In genomic region chr6:138891255-138891986, GRCh38 we compare ENCODE assay signal across 33 cellular contexts.
A peak's percentile ranks its signal among the peaks of the same experiment; 100 is the strongest.
DNase-seq lines count a peak whose midpoint lies in the region; ATAC-seq and TF ChIP-seq lines count a peak whose summit lies in the region.
"Had no signal": no experiment of that assay in that cellular context is flagged by ENCODE, and none has a peak within 500 bp of the region (broad histone marks: within the 10 kb centered on the region; RNA-seq: fewer than 3 reads in every experiment).

No MANE protein-coding gene starts in this region.

- H3K9ac ChIP-seq in HUES48 (ENCODE audit: low read depth, low read length) = no peak overlapping the region
- no peak overlapping the region for H3K9ac ChIP-seq in iPS-18a (ENCODE audit: low read length)

- H3K9me3 Mint-ChIP-seq in activated T-helper 17 cell treated with anti-CD3 and anti-CD28 coated beads, Interleukin-2, amount 50 U/mL, for 72 hours = peaks cover 5% of the 10 kb centered on the region
- no peaks in the 10 kb centered on the region for H3K9me3 Mint-ChIP-seq in type B pancreatic cell
- H3K9me3 Mint-ChIP-seq: CD4-positive, alpha-beta T cell had no signal

- H3K4me3 ChIP-seq in HUES48 (ENCODE audit: low read depth, low read length) = no peak overlapping the region
- no peak overlapping the region for H3K4me3 ChIP-seq in iPS-18a (ENCODE audit: low read length)
- H3K4me3 ChIP-seq: A549, dorsolateral prefrontal cortex, HAP-1, heart right ventricle, ovary, right atrium auricular region, spleen, testis, vagina had no signal

- no peak overlapping the region for H3K4me3 Mint-ChIP-seq in activated T-helper 17 cell treated with anti-CD3 and anti-CD28 coated beads, Interleukin-2, amount 50 U/mL, for 72 hours
- no peak overlapping the region for H3K4me3 Mint-ChIP-seq in type B pancreatic cell
- H3K4me3 Mint-ChIP-seq: activated naive CD8-positive, alpha-beta T cell; CD4-positive, alpha-beta T cell had no signal

- H3K27ac Mint-ChIP-seq in activated T-helper 17 cell treated with anti-CD3 and anti-CD28 coated beads, Interleukin-2, amount 50 U/mL, for 72 hours = peak overlapping the region; percentile 51
- H3K27ac Mint-ChIP-seq in type B pancreatic cell = no peak overlapping the region
- H3K27ac Mint-ChIP-seq: activated naive CD8-positive, alpha-beta T cell; CD4-positive, alpha-beta T cell had no signal

- H3K36me3 ChIP-seq in HUES48 (ENCODE audit: control insufficient read depth, insufficient read depth, low read length) (no peaks in the 10 kb centered on the region), iPS-18a (ENCODE audit: control insufficient read depth, low read depth, low read length) (no peaks in the 10 kb centered on the region)
- H3K36me3 ChIP-seq: HAP-1, heart right ventricle, ovary, right atrium auricular region, vagina had no signal

- H3K9me3 ChIP-seq in HUES48 (ENCODE audit: control insufficient read depth, insufficient read depth, low read length) (no peaks in the 10 kb centered on the region), iPS-18a (ENCODE audit: control insufficient read depth, low read depth, low read length) (no peaks in the 10 kb centered on the region)
- H3K9me3 ChIP-seq: A549, HAP-1, ovary, right atrium auricular region, testis, vagina had no signal

- H3K4me1 Mint-ChIP-seq in activated T-helper 17 cell treated with anti-CD3 and anti-CD28 coated beads, Interleukin-2, amount 50 U/mL, for 72 hours = peaks cover 9% of the 10 kb centered on the region
- H3K4me1 Mint-ChIP-seq in type B pancreatic cell (ENCODE audit: unreplicated experiment) = no peaks in the 10 kb centered on the region

- DNase-seq in ELF-1 (ENCODE audit: low read depth, low spot score) (peak; percentile 24), MV-4-11 (lab: John Stamatoyannopoulos, UW) (no peak), hypothalamus (lab: John Stamatoyannopoulos, UW) (no peak), type B pancreatic cell (ENCODE audit: extremely low spot score, unreplicated experiment) (no peak)
- DNase-seq in stimulated activated naive CD4-positive, alpha-beta T cell treated with Interleukin-2 at 50 U/mL for 16 hours (lab: John Stamatoyannopoulos, UW) = no peak
- DNase-seq: activated CD4-positive, alpha-beta T cell treated with anti-CD3 and anti-CD28 coated beads, Interleukin-2, amount 50 U/mL, for 4 hours; activated CD8-positive, alpha-beta memory T cell treated with anti-CD3 and anti-CD28 coated beads, Interleukin-2, amount 50 U/mL, for 48 hours; activated effector memory CD4-positive, alpha-beta T cell treated with Interleukin-2 at 50 U/mL for 16 hours; AML-193; anterior cingulate cortex; CD4-positive, alpha-beta T cell; cerebellar nuclear complex; dorsolateral prefrontal cortex; heart right ventricle; KG1; left cardiac atrium; NCI-H1417 treated with DMSO at 0.1 percent for 48 hours; NCI-H2081; NCI-H2227 treated with DMSO at 0.1 percent for 48 hours; ovary; spleen; stimulated activated CD4-positive, alpha-beta T cell treated with anti-CD3 and anti-CD28 coated beads, Interleukin-4, amount 100 ng/mL, for 1 hour; T-helper 1 cell; testis had no signal

- peaks cover 14% of the 10 kb centered on the region for H3K4me1 ChIP-seq in HUES48 (ENCODE audit: control insufficient read depth, insufficient read depth, low read length)
- H3K4me1 ChIP-seq in iPS-18a (ENCODE audit: control insufficient read depth, low read depth, low read length) = peaks cover 12% of the 10 kb centered on the region
- H3K4me1 ChIP-seq: A549, HAP-1, right atrium auricular region, spleen, testis, vagina had no signal

- no peak for TF ChIP-seq CTCF in type B pancreatic cell (conservative IDR thresholded peaks at IDR 0.05)

- no peaks in the 10 kb centered on the region for H3K27me3 ChIP-seq in HUES48 (ENCODE audit: control insufficient read depth, insufficient read depth, low read length)
- H3K27me3 ChIP-seq in iPS-18a (ENCODE audit: control insufficient read depth, insufficient read depth, low read length) = no peaks in the 10 kb centered on the region
- H3K27me3 ChIP-seq: dorsolateral prefrontal cortex, heart right ventricle, ovary, right atrium auricular region, spleen, testis, vagina had no signal

- H3K27ac ChIP-seq in HUES48 (ENCODE audit: low read depth, low read length) (peak overlapping the region; percentile 5), iPS-18a (ENCODE audit: low read length) (peak overlapping the region; percentile 12)
- H3K27ac ChIP-seq: A549, dorsolateral prefrontal cortex, heart right ventricle, ovary, right atrium auricular region, RWPE1, spleen, testis, vagina had no signal

- no peaks in the 10 kb centered on the region for H3K27me3 Mint-ChIP-seq in activated T-helper 17 cell treated with anti-CD3 and anti-CD28 coated beads, Interleukin-2, amount 50 U/mL, for 72 hours
- H3K27me3 Mint-ChIP-seq in type B pancreatic cell = no peaks in the 10 kb centered on the region
- H3K27me3 Mint-ChIP-seq: activated naive CD8-positive, alpha-beta T cell; CD4-positive, alpha-beta T cell had no signal

- ATAC-seq in activated T-helper 17 cell treated with anti-CD3 and anti-CD28 coated beads, Interleukin-2, amount 50 U/mL, for 72 hours (replicated peaks) = peak; percentile 59
- ATAC-seq: A549, heart right ventricle, left cardiac atrium had no signal

- H3K36me3 Mint-ChIP-seq in activated T-helper 17 cell treated with anti-CD3 and anti-CD28 coated beads, Interleukin-2, amount 50 U/mL, for 72 hours (ENCODE audit: low read depth) = no peaks in the 10 kb centered on the region
- H3K36me3 Mint-ChIP-seq in type B pancreatic cell = peaks cover 12% of the 10 kb centered on the region
